Comparison of ENCODE assay signal across 32 cellular contexts in the genomic region with DNA sequence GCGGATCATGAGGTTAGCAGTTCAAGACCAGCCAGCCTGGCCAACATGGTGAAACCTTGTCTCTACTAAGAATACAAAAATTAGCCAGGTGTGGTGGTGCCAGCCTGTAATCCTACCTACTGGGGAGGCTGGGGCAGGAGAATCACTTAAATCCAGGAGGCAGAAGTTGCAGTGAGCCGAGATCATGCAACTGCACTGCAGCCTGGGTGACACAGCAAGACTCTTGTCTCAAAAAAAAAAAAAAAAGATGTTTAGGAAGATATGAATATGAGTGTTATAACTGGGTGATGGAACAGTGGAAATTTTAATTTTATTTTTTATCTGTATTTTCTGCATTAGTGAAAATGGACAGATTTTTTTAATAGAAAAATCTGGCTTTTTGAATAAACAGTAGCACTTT.
"Had no signal": no experiment of that assay in that cellular context is flagged by ENCODE, and none has a peak within 500 bp of the region (broad histone marks: within the 10 kb centered on the region; RNA-seq: fewer than 3 reads in every experiment).

No MANE protein-coding gene starts in this region.

- H3K36me3 ChIP-seq: lower lobe of right lung, neural progenitor cell, neutrophil, stomach, thyroid gland, transverse colon, upper lobe of left lung, vagina had no signal

- H3K9me3 ChIP-seq: lower lobe of right lung, neutrophil, stomach, testis, thyroid gland, transverse colon, upper lobe of left lung, vagina had no signal

- H3K36me3 Mint-ChIP-seq: mesothelial cell of epicardium, natural killer cell had no signal

- DNase-seq: kidney glomerular epithelial cell; left cardiac atrium; left ventricle myocardium superior; lower lobe of right lung; mammary epithelial cell; mesendoderm; naive B cell; natural killer cell; nephron progenitor cell; occipital lobe; retina; right cardiac atrium; stimulated activated CD4-positive, alpha-beta T cell treated with anti-CD3 and anti-CD28 coated beads, Interleukin-12 subunit alpha, Interleukin-12 subunit beta, amount 100 ng/mL, for 4 hours; stimulated activated CD4-positive, alpha-beta T cell treated with anti-CD3 and anti-CD28 coated beads, Interleukin-15, amount 100 ng/mL, for 24 hours; stimulated activated CD4-positive, alpha-beta T cell treated with anti-CD3 and anti-CD28 coated beads, Interleukin-2, amount 100 ng/mL, for 24 hours; stimulated activated CD4-positive, alpha-beta T cell treated with anti-CD3 and anti-CD28 coated beads, Interleukin-4, amount 100 ng/mL, for 1 hour; stimulated activated naive B cell treated with anti-CD40 and anti-IgM and Interleukin-4, amounts not matched to agents 10 μg/mL and 1 μg/mL and 100 μg/mL, for 72 hours; stimulated activated naive CD8-positive, alpha-beta T cell treated with anti-CD3 and anti-CD28 coated beads, Interleukin-15, Interleukin-2, amounts not matched to agents 100 U/mL and 50 U/mL, for 24 hours; stomach; testis; thyroid gland; transverse colon; upper lobe of left lung had no signal

- H3K27ac Mint-ChIP-seq: mesothelial cell of epicardium; nephron progenitor cell; neural progenitor cell; progenitor cell of endocrine pancreas; stimulated activated naive B cell treated with anti-CD40 and anti-IgM and Interleukin-4, amounts not matched to agents 10 μg/mL and 1 μg/mL and 100 μg/mL, for 72 hours had no signal

- H3K27me3 ChIP-seq: hepatocyte, neural progenitor cell, neutrophil, stomach, testis, thyroid gland, transverse colon, upper lobe of left lung, vagina had no signal

- ATAC-seq: left cardiac atrium; left lobe of liver; left ventricle myocardium superior; lower lobe of right lung; natural killer cell; right cardiac atrium; sciatic nerve; stimulated activated naive B cell treated with anti-CD40 and anti-IgM and Interleukin-4, amounts not matched to agents 10 μg/mL and 1 μg/mL and 100 μg/mL, for 72 hours; stimulated activated naive CD8-positive, alpha-beta T cell treated with anti-CD3 and anti-CD28 coated beads, Interleukin-15, Interleukin-2, amounts not matched to agents 100 U/mL and 50 U/mL, for 24 hours had no signal

- H3K4me3 Mint-ChIP-seq: mesothelial cell of epicardium; natural killer cell; nephron progenitor cell; neural progenitor cell; stimulated activated naive B cell treated with anti-CD40 and anti-IgM and Interleukin-4, amounts not matched to agents 10 μg/mL and 1 μg/mL and 100 μg/mL, for 72 hours had no signal

- H3K4me3 ChIP-seq: hepatocyte, lower lobe of right lung, neural progenitor cell, skin epidermis, stomach, testis, thyroid gland, transverse colon, upper lobe of left lung, vagina had no signal

- H3K27me3 Mint-ChIP-seq: naive B cell; progenitor cell of endocrine pancreas; stimulated activated naive B cell treated with anti-CD40 and anti-IgM and Interleukin-4, amounts not matched to agents 10 μg/mL and 1 μg/mL and 100 μg/mL, for 72 hours had no signal

- H3K27ac ChIP-seq: hepatocyte, lower lobe of right lung, neural progenitor cell, neutrophil, skin epidermis, stomach, testis, thyroid gland, transverse colon, vagina had no signal
